13 cellular contexts compared by ENCODE assay signal in genomic region chr14:42214981-42215491, GRCh38.
DNase-seq lines count a peak whose midpoint lies in the region; ATAC-seq and TF ChIP-seq lines count a peak whose summit lies in the region.
"Had no signal": no experiment of that assay in that cellular context is flagged by ENCODE, and none has a peak within 500 bp of the region (broad histone marks: within the 10 kb centered on the region; RNA-seq: fewer than 3 reads in every experiment).

No MANE protein-coding gene starts in this region.

- peak overlapping the region; percentile 76 for H2AFZ ChIP-seq in Karpas-422 (ENCODE audit: low read length)

- TF ChIP-seq CTCF in AG10803 (conservative IDR thresholded peaks at IDR 0.05; ENCODE audit: low read length) = no peak

- no peaks in the 10 kb centered on the region for H4K20me1 ChIP-seq in Karpas-422 (ENCODE audit: insufficient read depth, low read depth, low read length)

- H3K79me2 ChIP-seq in Karpas-422 (ENCODE audit: low read length) = no peaks in the 10 kb centered on the region

- H3K9me3 ChIP-seq in Karpas-422 (ENCODE audit: low read length) = no peaks in the 10 kb centered on the region; the same call in 1 of the 2 replicates
- H3K9me3 ChIP-seq: body of pancreas, transverse colon had no signal

- no peaks in the 10 kb centered on the region for H3K36me3 ChIP-seq in Karpas-422 (ENCODE audit: insufficient read depth, low read length)
- H3K36me3 ChIP-seq: transverse colon had no signal

- no peak overlapping the region for H3K27ac ChIP-seq in Karpas-422 (ENCODE audit: low read length)
- H3K27ac ChIP-seq: body of pancreas, transverse colon had no signal

- no peak for ATAC-seq in GM18520 (IDR thresholded peaks at IDR 0.05; ENCODE audit: unreplicated experiment)
- ATAC-seq: activated CD4-positive, CD25-positive, alpha-beta regulatory T cell treated with anti-CD3 and anti-CD28 coated beads, Interleukin-2, amount 50 U/mL, for 24 hours; body of pancreas had no signal

- H3K4me3 ChIP-seq in AG10803 (ENCODE audit: low read length) (no peak overlapping the region), Karpas-422 (ENCODE audit: low read length) (no peak overlapping the region)
- H3K4me3 ChIP-seq: body of pancreas, transverse colon had no signal

- DNase-seq in AG10803 (ENCODE audit: low read depth) = peak; percentile 65
- no peak for DNase-seq in Karpas-422
- peak; percentile 3 for DNase-seq in cerebellar cortex (ENCODE audit: low spot score)
- DNase-seq in myocyte (ENCODE audit: low read depth) = peak; percentile 92
- DNase-seq in stimulated activated CD4-positive, alpha-beta T cell treated with anti-CD3 and anti-CD28 coated beads, Interleukin-2, amount 100 ng/mL, for 24 hours = no peak
- DNase-seq in SKM-1 treated with dmso at 0.1 percent for 144 hours (lab: John Stamatoyannopoulos, UW; ENCODE audit: unreplicated experiment) = no peak
- DNase-seq in NCI-H774 (lab: John Stamatoyannopoulos, UW) = no peak
- DNase-seq: body of pancreas, DND-41, kidney, transverse colon had no signal

- no peak overlapping the region for H3K9ac ChIP-seq in Karpas-422 (ENCODE audit: low read length)

- H3K9me2 ChIP-seq in Karpas-422 (replicated peaks; ENCODE audit: insufficient read depth, low read length) = no peaks in the 10 kb centered on the region

- H3K27me3 ChIP-seq in Karpas-422 (ENCODE audit: low read length) = no peaks in the 10 kb centered on the region
- H3K27me3 ChIP-seq: body of pancreas, transverse colon had no signal

- H3K4me1 ChIP-seq in Karpas-422 (ENCODE audit: low read length) = no peaks in the 10 kb centered on the region
- H3K4me1 ChIP-seq: body of pancreas had no signal

- no peak overlapping the region for H3K4me2 ChIP-seq in Karpas-422 (ENCODE audit: low read depth, low read length, poor library complexity, severe bottlenecking)

Comparison
In these comparisons a context has a peak if more than half of its experiments do, and no peak if none do; other contexts are left out.
1. DNase-seq: peak in AG10803 (single experiment), cerebellar cortex (single experiment) and myocyte (single experiment); none in Karpas-422 (single experiment), stimulated activated CD4-positive, alpha-beta T cell treated with anti-CD3 and anti-CD28 coated beads, Interleukin-2, amount 100 ng/mL, for 24 hours (0 of 2), SKM-1 treated with dmso at 0.1 percent for 144 hours (single experiment) and NCI-H774 (single experiment).